12 cellular contexts compared by ENCODE assay signal in the genomic region with DNA sequence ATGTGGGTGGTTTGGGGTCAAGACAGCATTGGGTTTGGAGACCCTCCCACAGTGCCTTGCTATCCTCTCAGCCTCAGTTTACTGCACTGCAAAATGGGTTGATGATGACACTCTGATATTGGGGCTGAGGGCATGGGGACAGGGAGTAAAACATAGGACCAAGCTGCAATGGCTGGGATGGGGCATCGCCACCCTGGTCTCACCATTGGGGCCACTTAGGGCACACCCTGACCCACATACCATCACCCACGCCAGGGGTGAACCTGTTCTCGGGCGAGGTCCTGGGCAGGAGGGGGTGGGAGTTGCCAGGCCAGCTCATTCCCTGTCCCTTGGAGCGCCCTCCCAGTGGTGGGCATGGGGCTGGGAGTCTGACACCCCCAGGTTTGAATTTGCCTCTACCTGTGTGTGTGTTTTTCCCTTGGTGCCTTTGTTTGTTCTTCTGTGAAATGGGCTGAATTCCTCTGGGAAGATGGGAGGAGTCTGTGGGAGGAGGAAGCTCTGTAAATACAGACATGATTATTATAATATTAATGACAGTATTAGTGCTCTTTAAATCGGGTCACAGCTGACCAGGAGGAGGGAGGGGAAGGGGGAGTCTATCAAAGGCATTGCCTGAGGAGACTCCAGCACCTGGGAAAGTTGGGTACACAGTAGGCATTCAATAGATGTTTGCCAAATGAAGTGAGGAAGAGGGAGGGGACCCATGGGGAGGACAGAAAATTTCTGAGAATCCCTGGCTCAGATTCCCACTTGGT. TPM values are rescaled to one million over a fixed set of nuclear protein-coding genes. Genes with fewer than 3 reads are reported as not detected.
DNase-seq lines count a peak whose midpoint lies in the region; ATAC-seq and TF ChIP-seq lines count a peak whose summit lies in the region.
"Had no signal": no experiment of that assay in that cellular context is flagged by ENCODE, and none has a peak within 500 bp of the region (broad histone marks: within the 10 kb centered on the region; RNA-seq: fewer than 3 reads in every experiment).

No MANE protein-coding gene starts in this region.

- peaks cover 0 to 2% (median 0%) of the 10 kb centered on the region in 11 experiments; a peak in 2 of 22 replicates for H4K20me1 ChIP-seq in BLaER1 treated with 17β-estradiol and CSF1 and Interleukin-3, amounts not matched to agents 10 nM and 100 nM

- H3K9me3 ChIP-seq in BLaER1 treated with 17β-estradiol and CSF1 and Interleukin-3, amounts not matched to agents 10 nM and 100 nM (replicated peaks in 1 of 11): no peaks in the 10 kb centered on the region

- H3K27me3 ChIP-seq in BLaER1 treated with 17β-estradiol and CSF1 and Interleukin-3, amounts not matched to agents 10 nM and 100 nM: no peaks in the 10 kb centered on the region

- no peaks in the 10 kb centered on the region for H3K9me3 Mint-ChIP-seq in activated T-helper 2 cell treated with anti-CD3 and anti-CD28 coated beads, Interferon-gamma antibody, Interleukin-2, Interleukin-4, amounts not matched to agents 10 μg/mL and 5 μg/mL and 100 μg/mL, durations not matched to agents 14 hours and 24 hours and 36 hours
- no peaks in the 10 kb centered on the region for H3K9me3 Mint-ChIP-seq in naive B cell

- peak overlapping the region; percentile 76 to 96 (median 92); a peak in 20 of 22 replicates for H3K27ac ChIP-seq in BLaER1 treated with 17β-estradiol and CSF1 and Interleukin-3, amounts not matched to agents 10 nM and 100 nM
- H3K27ac ChIP-seq: foreskin keratinocyte had no signal

- peak overlapping the region; percentile 90 to 100 (median 96) for H3K4me2 ChIP-seq in BLaER1 treated with 17β-estradiol and CSF1 and Interleukin-3, amounts not matched to agents 10 nM and 100 nM

- H3K4me3 Mint-ChIP-seq in activated T-helper 2 cell treated with anti-CD3 and anti-CD28 coated beads, Interferon-gamma antibody, Interleukin-2, Interleukin-4, amounts not matched to agents 10 μg/mL and 5 μg/mL and 100 μg/mL, durations not matched to agents 14 hours and 24 hours and 36 hours (ENCODE audit: low read depth): peak overlapping the region; percentile 88
- peak overlapping the region; percentile 76 to 95 (median 92) for H3K4me3 Mint-ChIP-seq in naive B cell

- peak overlapping the region in 6 of 10 experiments; percentile 73 to 84 (median 76); a peak in 13 of 20 replicates for H3K4me3 ChIP-seq in BLaER1 treated with 17β-estradiol and CSF1 and Interleukin-3, amounts not matched to agents 10 nM and 100 nM
- H3K4me3 ChIP-seq in GM12875 (ENCODE audit: low read depth, low read length): peak overlapping the region; percentile 79

- no peak for TF ChIP-seq CTCF in GM12875 (IDR thresholded peaks at IDR 0.05; ENCODE audit: borderline replicate concordance, insufficient read depth, low read depth, low read length)

- peaks cover 32% of the 10 kb centered on the region for H3K4me1 Mint-ChIP-seq in activated T-helper 2 cell treated with anti-CD3 and anti-CD28 coated beads, Interferon-gamma antibody, Interleukin-2, Interleukin-4, amounts not matched to agents 10 μg/mL and 5 μg/mL and 100 μg/mL, durations not matched to agents 14 hours and 24 hours and 36 hours (ENCODE audit: low read depth)
- peaks cover 41 to 70% (median 65%) of the 10 kb centered on the region in 3 donors for H3K4me1 Mint-ChIP-seq in naive B cell

- no peak for ATAC-seq in naive B cell (ENCODE audit: low read depth in 2 of 2)
- ATAC-seq in GM21381 (IDR thresholded peaks at IDR 0.05; ENCODE audit: unreplicated experiment): no peak
- ATAC-seq: foreskin keratinocyte, SK-N-SH treated with all-trans-retinoic acid at 6 μM for 48 hours had no signal

- peaks cover 74 to 91% (median 85%) of the 10 kb centered on the region in 10 experiments for H3K4me1 ChIP-seq in BLaER1 treated with 17β-estradiol and CSF1 and Interleukin-3, amounts not matched to agents 10 nM and 100 nM
- H3K4me1 ChIP-seq: foreskin keratinocyte had no signal

- H3K36me3 ChIP-seq in BLaER1 treated with 17β-estradiol and CSF1 and Interleukin-3, amounts not matched to agents 10 nM and 100 nM: peaks cover 0 to 3% (median 0%) of the 10 kb centered on the region in 11 experiments; a peak in 3 of 22 replicates

- peak overlapping the region; percentile 92 for H3K27ac Mint-ChIP-seq in activated T-helper 2 cell treated with anti-CD3 and anti-CD28 coated beads, Interferon-gamma antibody, Interleukin-2, Interleukin-4, amounts not matched to agents 10 μg/mL and 5 μg/mL and 100 μg/mL, durations not matched to agents 14 hours and 24 hours and 36 hours
- H3K27ac Mint-ChIP-seq in naive B cell: peak overlapping the region; percentile 57 to 100 (median 96)

- H3K9ac ChIP-seq in BLaER1 treated with 17β-estradiol and CSF1 and Interleukin-3, amounts not matched to agents 10 nM and 100 nM: peak overlapping the region in 9 of 11 experiments; percentile 79 to 87 (median 84); a peak in 14 of 22 replicates

- intact Hi-C loops in activated T-helper 2 cell treated with anti-CD3 and anti-CD28 coated beads, Interferon-gamma antibody, Interleukin-2, Interleukin-4, amounts not matched to agents 10 μg/mL and 5 μg/mL and 100 μg/mL, durations not matched to agents 14 hours and 24 hours and 36 hours (cut with micrococcal nuclease): no loop called here

- peaks cover 15% of the 10 kb centered on the region for H3K36me3 Mint-ChIP-seq in activated T-helper 2 cell treated with anti-CD3 and anti-CD28 coated beads, Interferon-gamma antibody, Interleukin-2, Interleukin-4, amounts not matched to agents 10 μg/mL and 5 μg/mL and 100 μg/mL, durations not matched to agents 14 hours and 24 hours and 36 hours (ENCODE audit: low read depth)
- H3K36me3 Mint-ChIP-seq in naive B cell: no peaks in the 10 kb centered on the region

- no peak for DNase-seq in activated T-helper 2 cell treated with anti-CD3 and anti-CD28 coated beads, Interferon-gamma antibody, Interleukin-2, Interleukin-4, amounts not matched to agents 10 μg/mL and 5 μg/mL and 100 μg/mL, durations not matched to agents 14 hours and 24 hours and 36 hours (ENCODE audit: low spot score)
- no peak for DNase-seq in naive B cell
- no peak for DNase-seq in stimulated activated CD4-positive, alpha-beta T cell treated with anti-CD3 and anti-CD28 coated beads, Interleukin-4, amount 100 ng/mL, for 4 hours
- DNase-seq in NCI-H1694 (lab: John Stamatoyannopoulos, UW): no peak
- DNase-seq in NCI-H345 (lab: John Stamatoyannopoulos, UW): no peak
- DNase-seq: foreskin keratinocyte, KBM-7, NCI-H1694 treated with DMSO at 0.1 percent for 48 hours had no signal

- no peaks in the 10 kb centered on the region for H3K27me3 Mint-ChIP-seq in activated T-helper 2 cell treated with anti-CD3 and anti-CD28 coated beads, Interferon-gamma antibody, Interleukin-2, Interleukin-4, amounts not matched to agents 10 μg/mL and 5 μg/mL and 100 μg/mL, durations not matched to agents 14 hours and 24 hours and 36 hours (ENCODE audit: low read depth)
- no peaks in the 10 kb centered on the region for H3K27me3 Mint-ChIP-seq in naive B cell

RNA-seq across cellular contexts. Expression of gene FCHO1, which starts 2.2 kb away (rescaled TPM):
- total RNA-seq in activated T-helper 2 cell treated with anti-CD3 and anti-CD28 coated beads, Interferon-gamma antibody, Interleukin-2, Interleukin-4, amounts not matched to agents 10 μg/mL and 5 μg/mL and 100 μg/mL, durations not matched to agents 14 hours and 24 hours and 36 hours: 74.7 and 75.6 TPM in 2 replicates
- polyA plus RNA-seq in naive B cell (ENCODE audit: low read depth in 6 of 6): 10 to 100 TPM; 10.1 to 52.1 (median 25.2) TPM

RNA-seq across cellular contexts. Expression of gene MAP1S, which starts 29.8 kb away (rescaled TPM):
- 66.7 and 80.3 TPM in 2 replicates for total RNA-seq in activated T-helper 2 cell treated with anti-CD3 and anti-CD28 coated beads, Interferon-gamma antibody, Interleukin-2, Interleukin-4, amounts not matched to agents 10 μg/mL and 5 μg/mL and 100 μg/mL, durations not matched to agents 14 hours and 24 hours and 36 hours
- 10 to 100 TPM; 22.4 to 44.0 (median 26.0) TPM for polyA plus RNA-seq in naive B cell (ENCODE audit: low read depth in 6 of 6)

RNA-seq across cellular contexts. Expression of gene B3GNT3, which starts 45.9 kb away (rescaled TPM):
- total RNA-seq in activated T-helper 2 cell treated with anti-CD3 and anti-CD28 coated beads, Interferon-gamma antibody, Interleukin-2, Interleukin-4, amounts not matched to agents 10 μg/mL and 5 μg/mL and 100 μg/mL, durations not matched to agents 14 hours and 24 hours and 36 hours: not detected in 2 replicates
- not detected for polyA plus RNA-seq in naive B cell (ENCODE audit: low read depth in 6 of 6)
